In the genomic region with DNA sequence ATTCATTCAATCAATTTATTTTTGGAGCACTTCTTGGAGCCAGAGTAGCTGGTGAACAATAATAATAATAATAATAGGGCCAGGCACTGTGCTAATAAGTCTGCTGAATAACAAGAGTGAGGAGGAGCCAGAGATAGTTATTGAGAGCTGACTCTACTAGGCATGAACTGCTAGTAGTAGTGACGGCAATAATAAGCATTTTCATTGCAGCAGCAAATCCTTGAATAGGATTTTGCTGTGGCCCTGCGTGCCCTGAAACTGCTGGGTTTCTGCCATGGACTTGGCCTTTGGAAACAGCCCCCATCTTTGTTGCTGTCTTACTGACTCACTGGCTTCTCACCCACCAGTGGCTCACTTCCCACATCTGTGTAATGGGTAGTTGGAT, we compare ENCODE assay signal across 1 cellular context.
TF ChIP-seq lines count a peak whose summit lies in the region.

No MANE protein-coding gene starts in this region.

TF ChIP-seq in A549, 52 proteins besides CTCF, POLR2A, EP300 and RAD21 (continued from another document):
- TF ChIP-seq, protein P1, sequence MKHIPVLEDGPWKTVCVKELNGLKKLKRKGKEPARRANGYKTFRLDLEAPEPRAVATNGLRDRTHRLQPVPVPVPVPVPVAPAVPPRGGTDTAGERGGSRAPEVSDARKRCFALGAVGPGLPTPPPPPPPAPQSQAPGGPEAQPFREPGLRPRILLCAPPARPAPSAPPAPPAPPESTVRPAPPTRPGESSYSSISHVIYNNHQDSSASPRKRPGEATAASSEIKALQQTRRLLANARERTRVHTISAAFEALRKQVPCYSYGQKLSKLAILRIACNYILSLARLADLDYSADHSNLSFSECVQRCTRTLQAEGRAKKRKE (CRISPR knock-in tag; IDR thresholded peaks at IDR 0.05; ENCODE audit: low read depth), result no peak
- no peak for TF ChIP-seq BHLHE40 (IDR thresholded peaks at IDR 0.05; ENCODE audit: low read depth, low read length)
- no peak for TF ChIP-seq FOSL2 (IDR thresholded peaks at IDR 0.05)
- no peak for TF ChIP-seq FOSL2 (CRISPR knock-in tag; IDR thresholded peaks at IDR 0.05)
